ENCODE assay signal across 18 cellular contexts in genomic region chr13:74250738-74251190, GRCh38.
DNase-seq lines count a peak whose midpoint lies in the region; ATAC-seq lines count a peak whose summit lies in the region.
"Had no signal": no experiment of that assay in that cellular context is flagged by ENCODE, and none has a peak within 500 bp of the region (broad histone marks: within the 10 kb centered on the region; RNA-seq: fewer than 3 reads in every experiment).

No MANE protein-coding gene starts in this region.

- H3K27ac ChIP-seq in CD4-positive, CD25-positive, alpha-beta regulatory T cell (ENCODE audit: insufficient read depth, low read length, poor library complexity, severe bottlenecking) = no peak overlapping the region
- H3K27ac ChIP-seq in effector memory CD4-positive, alpha-beta T cell (ENCODE audit: insufficient read depth, low read length, poor library complexity, severe bottlenecking) = no peak overlapping the region
- H3K27ac ChIP-seq: esophagus squamous epithelium had no signal

- peaks cover 0 to 3% (median 0%) of the 10 kb centered on the region in 7 donors for H3K9me3 Mint-ChIP-seq in CD4-positive, CD25-positive, alpha-beta regulatory T cell
- no peaks in the 10 kb centered on the region for H3K9me3 Mint-ChIP-seq in immature natural killer cell
- H3K9me3 Mint-ChIP-seq: nephron progenitor cell had no signal

- H3K9me3 ChIP-seq in CD4-positive, CD25-positive, alpha-beta regulatory T cell (ENCODE audit: control insufficient read depth in 2 of 2, low read length in 2 of 2) = no peaks in the 10 kb centered on the region
- H3K9me3 ChIP-seq in effector memory CD4-positive, alpha-beta T cell (ENCODE audit: control insufficient read depth, low read length) = no peaks in the 10 kb centered on the region
- H3K9me3 ChIP-seq: esophagus squamous epithelium had no signal

- no peaks in the 10 kb centered on the region for H3K27me3 Mint-ChIP-seq in CD4-positive, CD25-positive, alpha-beta regulatory T cell
- H3K27me3 Mint-ChIP-seq in immature natural killer cell (ENCODE audit: low read depth in 3 of 3) = peaks cover 0 to 2% (median 0%) of the 10 kb centered on the region in 3 donors

- peak overlapping the region in 3 of 4 donors; percentile 22 to 78 (median 59) for H3K4me3 Mint-ChIP-seq in CD4-positive, CD25-positive, alpha-beta regulatory T cell
- H3K4me3 Mint-ChIP-seq in immature natural killer cell = no peak overlapping the region
- H3K4me3 Mint-ChIP-seq: nephron progenitor cell had no signal

- H3K4me1 Mint-ChIP-seq in CD4-positive, CD25-positive, alpha-beta regulatory T cell = peaks cover 47 to 96% (median 68%) of the 10 kb centered on the region in 4 donors
- peaks cover 68 to 77% of the 10 kb centered on the region in 2 donors for H3K4me1 Mint-ChIP-seq in immature natural killer cell

- no peaks in the 10 kb centered on the region for H3K27me3 ChIP-seq in CD4-positive, CD25-positive, alpha-beta regulatory T cell (ENCODE audit: control insufficient read depth, insufficient read depth, low read length)
- H3K27me3 ChIP-seq in effector memory CD4-positive, alpha-beta T cell (replicated peaks; ENCODE audit: control insufficient read depth, insufficient read depth, low read length, poor library complexity, severe bottlenecking) = no peaks in the 10 kb centered on the region
- H3K27me3 ChIP-seq: esophagus squamous epithelium had no signal

- peak overlapping the region; percentile 28 to 98 (median 95) for H3K27ac Mint-ChIP-seq in CD4-positive, CD25-positive, alpha-beta regulatory T cell
- H3K27ac Mint-ChIP-seq in immature natural killer cell = peak overlapping the region in 5 of 6 donors; percentile 1 to 54 (median 36)

- peaks cover 24% of the 10 kb centered on the region for H3K36me3 Mint-ChIP-seq in CD4-positive, CD25-positive, alpha-beta regulatory T cell
- H3K36me3 Mint-ChIP-seq in immature natural killer cell = no peaks in the 10 kb centered on the region

- peaks cover 5% of the 10 kb centered on the region for H3K36me3 ChIP-seq in CD4-positive, CD25-positive, alpha-beta regulatory T cell (ENCODE audit: control insufficient read depth, insufficient read depth, low read length)
- no peaks in the 10 kb centered on the region for H3K36me3 ChIP-seq in effector memory CD4-positive, alpha-beta T cell (ENCODE audit: control insufficient read depth, insufficient read depth, low read length)
- H3K36me3 ChIP-seq: esophagus squamous epithelium had no signal

- peaks cover 64% of the 10 kb centered on the region for H3K4me1 ChIP-seq in CD4-positive, CD25-positive, alpha-beta regulatory T cell (ENCODE audit: control insufficient read depth, insufficient read depth, low read length, poor library complexity, severe bottlenecking)
- H3K4me1 ChIP-seq in effector memory CD4-positive, alpha-beta T cell (ENCODE audit: control insufficient read depth, insufficient read depth, low read length, poor library complexity, severe bottlenecking) = peaks cover 46% of the 10 kb centered on the region
- H3K4me1 ChIP-seq: esophagus squamous epithelium had no signal

- DNase-seq in CD4-positive, CD25-positive, alpha-beta regulatory T cell = no peak
- peak; percentile 85 for DNase-seq in HCEC 1CT
- peak; percentile 61 for DNase-seq in amniotic epithelial cell (ENCODE audit: low read depth)
- no peak for DNase-seq in immature natural killer cell
- no peak for DNase-seq in effector memory CD4-positive, alpha-beta T cell
- no peak for DNase-seq in NCI-H128 (lab: John Stamatoyannopoulos, UW; ENCODE audit: unreplicated experiment)
- DNase-seq in RPMI8226 = no peak
- DNase-seq: activated CD8-positive, alpha-beta memory T cell treated with anti-CD3 and anti-CD28 coated beads, Interleukin-2, amount 50 U/mL, for 4 hours; Calu3; central memory CD4-positive, alpha-beta T cell; esophagus squamous epithelium; GOT3; left cardiac atrium; NCI-H1105; NCI-H510A; nephron progenitor cell; SHP77 treated with DMSO at 0.1 percent for 48 hours had no signal

- ATAC-seq in CD4-positive, CD25-positive, alpha-beta regulatory T cell (ENCODE audit: low read depth in 2 of 2) = peak; percentile 52 to 56
- ATAC-seq in HG02885 (IDR thresholded peaks at IDR 0.05; ENCODE audit: poor library complexity, unreplicated experiment) = no peak

- H3K4me3 ChIP-seq in CD4-positive, CD25-positive, alpha-beta regulatory T cell (ENCODE audit: low read depth, low read length) = no peak overlapping the region
- no peak overlapping the region for H3K4me3 ChIP-seq in effector memory CD4-positive, alpha-beta T cell (ENCODE audit: insufficient read depth, low read depth, low read length, poor library complexity, severe bottlenecking)
- H3K4me3 ChIP-seq: esophagus squamous epithelium had no signal

Comparison
In these comparisons a context has a peak if more than half of its experiments do, and no peak if none do; other contexts are left out.
1. DNase-seq: peak in HCEC 1CT (single experiment) and amniotic epithelial cell (single experiment); none in CD4-positive, CD25-positive, alpha-beta regulatory T cell (0 of 3), immature natural killer cell (0 of 3), effector memory CD4-positive, alpha-beta T cell (0 of 3), NCI-H128 (single experiment) and RPMI8226 (single experiment).
2. H3K4me3 Mint-ChIP-seq: peak in CD4-positive, CD25-positive, alpha-beta regulatory T cell (3 of 4); none in immature natural killer cell (0 of 5).